ENCODE assay signal across 27 cellular contexts in the genomic region with DNA sequence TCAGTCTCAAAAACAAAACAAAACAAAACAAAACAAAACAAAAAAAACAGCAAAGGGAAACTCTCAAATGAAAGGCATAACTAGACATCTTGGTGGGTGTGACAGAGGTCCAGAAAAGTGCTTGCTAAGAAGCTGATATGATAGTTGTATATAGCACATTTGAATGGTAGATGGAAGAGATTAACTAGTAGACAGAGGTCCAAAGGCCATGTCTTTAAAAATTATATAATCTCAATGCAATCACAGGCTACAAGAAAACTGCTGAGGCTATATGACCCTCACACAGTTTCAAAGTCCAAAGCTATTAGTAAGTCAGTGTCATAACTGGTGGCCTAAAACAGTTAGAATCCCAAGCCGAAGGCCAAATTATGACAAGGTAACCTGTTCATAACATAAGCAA. TPM values are rescaled to one million over a fixed set of nuclear protein-coding genes. Genes with fewer than 3 reads are reported as not detected.
A peak's percentile ranks its signal among the peaks of the same experiment; 100 is the strongest.
DNase-seq lines count a peak whose midpoint lies in the region; ATAC-seq and TF ChIP-seq lines count a peak whose summit lies in the region.
"Had no signal": no experiment of that assay in that cellular context is flagged by ENCODE, and none has a peak within 500 bp of the region (broad histone marks: within the 10 kb centered on the region; RNA-seq: fewer than 3 reads in every experiment).

No MANE protein-coding gene starts in this region.

- peaks cover 11% of the 10 kb centered on the region for H3K9me3 Mint-ChIP-seq in activated CD4-positive, alpha-beta T cell treated with anti-CD3 and anti-CD28 coated beads, Interleukin-2, amount 10 ng/mL, durations not matched to agents 7 days and 5 days
- no peaks in the 10 kb centered on the region for H3K9me3 Mint-ChIP-seq in CD4-positive, alpha-beta T cell
- H3K9me3 Mint-ChIP-seq in activated naive CD4-positive, alpha-beta T cell treated with anti-CD3 and anti-CD28 coated beads, Interleukin-2, amount 50 U/mL, for 72 hours = peaks cover 0 to 10% of the 10 kb centered on the region in 2 donors

- POLR2A ChIA-PET in activated CD4-positive, alpha-beta T cell treated with anti-CD3 and anti-CD28 coated beads, Interleukin-2, amount 10 ng/mL, durations not matched to agents 7 days and 5 days (lab: Charles Lee) = no interaction called here
- POLR2A ChIA-PET in CD4-positive, alpha-beta T cell (lab: Charles Lee) = interaction anchor here (1.1 to 1.2 kb wide), 2 partner anchors 56 to 83 kb away, joined by 3 to 4 read pairs; a partner anchor contains a TSS

- ATAC-seq in CD4-positive, alpha-beta T cell (ENCODE audit: poor library complexity) = no peak
- ATAC-seq in activated naive CD4-positive, alpha-beta T cell treated with anti-CD3 and anti-CD28 coated beads, Interleukin-2, amount 50 U/mL, for 72 hours = peak; percentile 17 to 65
- ATAC-seq in mucosa of descending colon = peak; percentile 94
- ATAC-seq: A549, gastrocnemius medialis, left cardiac atrium had no signal

- H3K4me1 ChIP-seq in mucosa of descending colon (ENCODE audit: low read depth) = peaks cover 4% of the 10 kb centered on the region
- H3K4me1 ChIP-seq: A549, gastrocnemius medialis had no signal

- no peak for DNase-seq in activated CD4-positive, alpha-beta T cell treated with anti-CD3 and anti-CD28 coated beads, Interleukin-2, amount 10 ng/mL, durations not matched to agents 7 days and 5 days
- DNase-seq in activated CD4-positive, alpha-beta T cell treated with anti-CD3 and anti-CD28 coated beads, Interleukin-2, amount 50 U/mL, for 4 hours = no peak
- DNase-seq in CD4-positive, alpha-beta T cell = no peak
- DNase-seq in activated naive CD4-positive, alpha-beta T cell treated with anti-CD3 and anti-CD28 coated beads, Interleukin-2, amount 50 U/mL, for 72 hours (ENCODE audit: low spot score in 2 of 2) = no peak
- DNase-seq in mucosa of descending colon (peak in 1 of 3 donors; percentile 16), NOMO-1 treated with DMSO at 0.1 percent for 48 hours (lab: John Stamatoyannopoulos, UW; ENCODE audit: unreplicated experiment) (no peak), NCI-H526 treated with DMSO at 0.1 percent for 48 hours (lab: John Stamatoyannopoulos, UW) (no peak)
- no peak for DNase-seq in activated CD4-positive, CD25-positive, alpha-beta regulatory T cell treated with anti-CD3 and anti-CD28 coated beads, Interleukin-2, amount 50 U/mL, for 72 hours
- DNase-seq: activated CD4-positive, alpha-beta T cell treated with anti-CD3 and anti-CD28 coated beads for 1 hour; AML-193; anterior cingulate cortex; DMS153; gastrocnemius medialis; hippocampal formation; KG1; left cardiac atrium; NCI-H2029 treated with DMSO at 0.1 percent for 48 hours; NCI-H2227 treated with DMSO at 0.1 percent for 48 hours; NCI-H69; RPMI8226; stimulated activated naive CD4-positive, alpha-beta T cell had no signal

- peaks cover 15% of the 10 kb centered on the region for H3K36me3 Mint-ChIP-seq in activated CD4-positive, alpha-beta T cell treated with anti-CD3 and anti-CD28 coated beads, Interleukin-2, amount 10 ng/mL, durations not matched to agents 7 days and 5 days (ENCODE audit: low read depth)
- peaks cover 16% of the 10 kb centered on the region for H3K36me3 Mint-ChIP-seq in CD4-positive, alpha-beta T cell (ENCODE audit: low read depth)
- H3K36me3 Mint-ChIP-seq in activated naive CD4-positive, alpha-beta T cell treated with anti-CD3 and anti-CD28 coated beads, Interleukin-2, amount 50 U/mL, for 72 hours = peaks cover 11 to 17% of the 10 kb centered on the region in 2 donors

- H3K4me1 Mint-ChIP-seq in activated CD4-positive, alpha-beta T cell treated with anti-CD3 and anti-CD28 coated beads, Interleukin-2, amount 10 ng/mL, durations not matched to agents 7 days and 5 days = peaks cover 32% of the 10 kb centered on the region
- peaks cover 19% of the 10 kb centered on the region for H3K4me1 Mint-ChIP-seq in CD4-positive, alpha-beta T cell (ENCODE audit: low read depth)

- no peak overlapping the region for H3K4me3 ChIP-seq in mucosa of descending colon
- H3K4me3 ChIP-seq: A549, cardiac muscle cell, gastrocnemius medialis, GM23248, MG63 had no signal

- intact Hi-C loops in CD4-positive, alpha-beta T cell (cut with DNase I, micrococcal nuclease) = no loop called here
- intact Hi-C loops in mucosa of descending colon (cut with DNase I, micrococcal nuclease) = no loop called here

- no peaks in the 10 kb centered on the region for H3K27me3 Mint-ChIP-seq in activated CD4-positive, alpha-beta T cell treated with anti-CD3 and anti-CD28 coated beads, Interleukin-2, amount 10 ng/mL, durations not matched to agents 7 days and 5 days
- no peaks in the 10 kb centered on the region for H3K27me3 Mint-ChIP-seq in CD4-positive, alpha-beta T cell
- H3K27me3 Mint-ChIP-seq: dendritic cell treated with granulocyte-macrophage colony-stimulating factor and Interleukin-4, amounts not matched to agents 40 ng/mL and 50 ng/mL, for 4 days; progenitor cell of endocrine pancreas had no signal

- H3K27ac ChIP-seq in CD4-positive, alpha-beta T cell (ENCODE audit: low read depth, low read length) = no peak overlapping the region
- H3K27ac ChIP-seq: A549, cardiac muscle cell, gastrocnemius medialis, GM23248 had no signal

- peak overlapping the region; percentile 16 for H3K4me3 Mint-ChIP-seq in activated CD4-positive, alpha-beta T cell treated with anti-CD3 and anti-CD28 coated beads, Interleukin-2, amount 10 ng/mL, durations not matched to agents 7 days and 5 days
- H3K4me3 Mint-ChIP-seq in CD4-positive, alpha-beta T cell = no peak overlapping the region
- H3K4me3 Mint-ChIP-seq: dendritic cell treated with granulocyte-macrophage colony-stimulating factor and Interleukin-4, amounts not matched to agents 40 ng/mL and 50 ng/mL, for 4 days had no signal

- H3K27me3 ChIP-seq in CD4-positive, alpha-beta T cell (ENCODE audit: control insufficient read depth, insufficient read depth, low read length) = no peaks in the 10 kb centered on the region
- H3K27me3 ChIP-seq: cardiac muscle cell, gastrocnemius medialis, MG63 had no signal

- no peak for TF ChIP-seq CTCF in CD4-positive, alpha-beta T cell (IDR thresholded peaks at IDR 0.05)
- TF ChIP-seq CTCF in mucosa of descending colon (IDR thresholded peaks at IDR 0.05) = no peak

- CTCF ChIA-PET in activated CD4-positive, alpha-beta T cell treated with anti-CD3 and anti-CD28 coated beads, Interleukin-2, amount 10 ng/mL, durations not matched to agents 7 days and 5 days (lab: Charles Lee) = interaction anchor here (0.9 kb wide), 1 partner anchor 85 kb away, joined by 3 read pairs; no protein-coding TSS in a partner anchor
- CTCF ChIA-PET in CD4-positive, alpha-beta T cell (lab: Charles Lee) = interaction anchor here (1.5 kb wide), 1 partner anchor 85 kb away, joined by 4 read pairs; no protein-coding TSS in a partner anchor

- H3K9me3 ChIP-seq in CD4-positive, alpha-beta T cell (ENCODE audit: control insufficient read depth, low read length) = no peaks in the 10 kb centered on the region
- H3K9me3 ChIP-seq in mucosa of descending colon = no peaks in the 10 kb centered on the region
- H3K9me3 ChIP-seq: gastrocnemius medialis had no signal

- H3K36me3 ChIP-seq in mucosa of descending colon (ENCODE audit: low read depth) = no peaks in the 10 kb centered on the region
- H3K36me3 ChIP-seq: cardiac muscle cell, gastrocnemius medialis, MG63 had no signal

- peak overlapping the region; percentile 83 for H3K27ac Mint-ChIP-seq in activated CD4-positive, alpha-beta T cell treated with anti-CD3 and anti-CD28 coated beads, Interleukin-2, amount 10 ng/mL, durations not matched to agents 7 days and 5 days
- H3K27ac Mint-ChIP-seq in CD4-positive, alpha-beta T cell = peak overlapping the region; percentile 9
- peak overlapping the region; percentile 51 to 75 for H3K27ac Mint-ChIP-seq in activated naive CD4-positive, alpha-beta T cell treated with anti-CD3 and anti-CD28 coated beads, Interleukin-2, amount 50 U/mL, for 72 hours
- H3K27ac Mint-ChIP-seq: dendritic cell treated with granulocyte-macrophage colony-stimulating factor and Interleukin-4, amounts not matched to agents 40 ng/mL and 50 ng/mL, for 4 days; progenitor cell of endocrine pancreas had no signal

RNA-seq across cellular contexts. Expression of a gene that starts 15.6 kb away (rescaled TPM):
- total RNA-seq in activated CD4-positive, alpha-beta T cell treated with anti-CD3 and anti-CD28 coated beads, Interleukin-2, amount 10 ng/mL, durations not matched to agents 7 days and 5 days = 1 to 10 TPM; 2.4 to 2.5 TPM
- total RNA-seq in CD4-positive, alpha-beta T cell = 1 to 10 TPM; 7.9 to 9.2 TPM
- total RNA-seq in activated naive CD4-positive, alpha-beta T cell treated with anti-CD3 and anti-CD28 coated beads, Interleukin-2, amount 50 U/mL, for 72 hours = 1 to 10 TPM in 1 of 2 donors, under 1 TPM in 1; 0.32 to 1.1 TPM
- total RNA-seq in mucosa of descending colon = 1 to 10 TPM in 1 of 3 donors, under 1 TPM in 2; 0.31 to 1.9 (median 0.38) TPM

RNA-seq across cellular contexts. Expression of a gene that starts 56.2 kb away (rescaled TPM):
- 10 to 100 TPM; 14.1 to 17.2 TPM for total RNA-seq in activated CD4-positive, alpha-beta T cell treated with anti-CD3 and anti-CD28 coated beads, Interleukin-2, amount 10 ng/mL, durations not matched to agents 7 days and 5 days
- 10 to 100 TPM; 20.3 to 21.3 TPM for total RNA-seq in CD4-positive, alpha-beta T cell
- total RNA-seq in activated naive CD4-positive, alpha-beta T cell treated with anti-CD3 and anti-CD28 coated beads, Interleukin-2, amount 50 U/mL, for 72 hours = 1 to 10 TPM; 7.1 to 9.4 TPM
- 1 to 10 TPM; 4.7 to 7.8 (median 7.4) TPM for total RNA-seq in mucosa of descending colon

Comparison
In these comparisons a context has a peak if more than half of its experiments do, and no peak if none do; other contexts are left out.
1. H3K27ac Mint-ChIP-seq: peak in every context shown above with its lines; median percentile 83 in activated CD4-positive, alpha-beta T cell treated with anti-CD3 and anti-CD28 coated beads, Interleukin-2, amount 10 ng/mL, durations not matched to agents 7 days and 5 days; 63 in activated naive CD4-positive, alpha-beta T cell treated with anti-CD3 and anti-CD28 coated beads, Interleukin-2, amount 50 U/mL, for 72 hours; 9 in CD4-positive, alpha-beta T cell.